In genomic region chr20:53749499-53749898, GRCh38 we compare ENCODE assay signal across 13 cellular contexts.
A peak's percentile ranks its signal among the peaks of the same experiment; 100 is the strongest.
DNase-seq lines count a peak whose midpoint lies in the region; ATAC-seq, FAIRE-seq and TF ChIP-seq lines count a peak whose summit lies in the region.
"Had no signal": no experiment of that assay in that cellular context is flagged by ENCODE, and none has a peak within 500 bp of the region (broad histone marks: within the 10 kb centered on the region; RNA-seq: fewer than 3 reads in every experiment).

No MANE protein-coding gene starts in this region.

- H2BK5ac ChIP-seq in H1 (ENCODE audit: low read depth, low read length): no peak overlapping the region

- H3K56ac ChIP-seq in H1 (replicated peaks; ENCODE audit: insufficient read length, low read depth, low read length): no peak overlapping the region

- in situ Hi-C loops in GM13976 (cut with MboI; ENCODE audit: low sequenced_read_pairs, unreplicated experiment): loop anchor here (10.0 kb wide), 1 partner anchor 165 kb away; no protein-coding TSS in a partner anchor

- CTCF ChIA-PET in activated naive CD4-positive, alpha-beta T cell treated with anti-CD3 and anti-CD28 coated beads for 36 hours (lab: Charles Lee): no interaction called here
- CTCF ChIA-PET in H1 (lab: Charles Lee; ENCODE audit: partially characterized antibody): interaction anchor here (0.6 to 2.0 kb wide), 14 partner anchors 8 to 236 kb away, joined by 3 to 10 read pairs (median 4); no protein-coding TSS in a partner anchor

- H3K4me3 ChIP-seq in RWPE2 (ENCODE audit: severe bottlenecking) (no peak overlapping the region), H1 (ENCODE audit: extremely low read depth in 1 of 4, insufficient read depth in 2 of 4, low read depth in 3 of 4, low read length in 4 of 4) (no peak overlapping the region)
- H3K4me3 ChIP-seq: upper lobe of right lung had no signal

- no peaks in the 10 kb centered on the region for H3K9me3 Mint-ChIP-seq in activated naive CD4-positive, alpha-beta T cell treated with anti-CD3 and anti-CD28 coated beads for 36 hours
- no peaks in the 10 kb centered on the region for H3K9me3 Mint-ChIP-seq in stimulated activated memory B cell treated with anti-CD40 and anti-IgM and Interleukin-4, amounts not matched to agents 10 μg/mL and 1 μg/mL and 100 μg/mL, for 72 hours

- H3K27me3 ChIP-seq in RWPE2 (ENCODE audit: insufficient read depth, poor library complexity, severe bottlenecking) (no peaks in the 10 kb centered on the region), H1 (replicated peaks in 1 of 4; ENCODE audit: control insufficient read depth in 3 of 4, extremely low read depth in 1 of 4, insufficient read depth in 3 of 4, low read length in 3 of 4) (no peaks in the 10 kb centered on the region)
- H3K27me3 ChIP-seq: upper lobe of right lung had no signal

- H2BK12ac ChIP-seq in H1 (ENCODE audit: low read depth, low read length): no peak overlapping the region

- DNase-seq in activated naive CD4-positive, alpha-beta T cell treated with anti-CD3 and anti-CD28 coated beads for 36 hours: no peak
- no peak for DNase-seq in activated naive CD4-positive, alpha-beta T cell (lab: John Stamatoyannopoulos, UW)
- DNase-seq in RWPE2 (ENCODE audit: low spot score): no peak
- DNase-seq in H1 (ENCODE audit: low read depth in 1 of 2, low spot score in 2 of 2): no peak
- DNase-seq in NCI-H187 treated with DMSO at 0.1 percent for 48 hours (lab: John Stamatoyannopoulos, UW): no peak
- DNase-seq in GM13976 (ENCODE audit: low spot score): no peak
- DNase-seq: NCI-H2081 treated with DMSO at 0.1 percent for 48 hours, upper lobe of right lung had no signal

- POLR2A ChIA-PET in H1 (lab: Charles Lee; ENCODE audit: partially characterized antibody): interaction anchor here (1.6 to 1.9 kb wide), 2 partner anchors 11 to 14 kb away, joined by 4 to 6 read pairs; no protein-coding TSS in a partner anchor

- 0 out of 4 replicates have a peak, but pooled peaks of 1 of the 2 experiments have one; percentile 2 for TF ChIP-seq RAD21 in H1 (IDR thresholded peaks at IDR 0.05 in 1 of 2, conservative IDR thresholded peaks at IDR 0.05 in 1 of 2; ENCODE audit: low read depth in 2 of 2, low read length in 2 of 2)

- TF ChIP-seq CTCF in RWPE2 (IDR thresholded peaks at IDR 0.05; ENCODE audit: poor library complexity, severe bottlenecking): peak; percentile 13
- TF ChIP-seq CTCF in H1 (IDR thresholded peaks at IDR 0.05; ENCODE audit: control extremely low read depth in 1 of 3, insufficient read depth in 1 of 3, low read depth in 1 of 3, low read length in 3 of 3): no peak
- TF ChIP-seq CTCF in GM13976 (IDR thresholded peaks at IDR 0.05; ENCODE audit: borderline replicate concordance, control extremely low read depth, extremely low read depth, insufficient read depth, missing control alignments): no peak

- no peak overlapping the region for H4K8ac ChIP-seq in H1 (ENCODE audit: extremely low read depth, insufficient read depth, low read length)

- H3K9ac ChIP-seq in H1 (replicated peaks in 1 of 4; ENCODE audit: extremely low read depth in 1 of 4, low read depth in 3 of 4, low read length in 3 of 4): no peak overlapping the region
- H3K9ac ChIP-seq: parathyroid adenoma had no signal

- H3K4me1 ChIP-seq in RWPE2 (ENCODE audit: insufficient read depth, poor library complexity, severe bottlenecking) (peaks cover 49% of the 10 kb centered on the region), H1 (replicated peaks in 1 of 4; ENCODE audit: control insufficient read depth in 3 of 4, insufficient read depth in 4 of 4, low read length in 3 of 4) (peaks cover 5 to 25% (median 21%) of the 10 kb centered on the region in 4 experiments; a peak in 6 of 7 replicates)

- no peak overlapping the region for H3K4ac ChIP-seq in H1 (replicated peaks; ENCODE audit: insufficient read length, low read depth, low read length)

- no peak overlapping the region for H2AK5ac ChIP-seq in H1 (ENCODE audit: low read depth, low read length)

- FAIRE-seq in H1 (lab: Jason Lieb, UNC): no peak
- FAIRE-seq: colon, H54 had no signal

- H3K36me3 ChIP-seq in RWPE2 (ENCODE audit: low read depth) (no peaks in the 10 kb centered on the region), H1 (ENCODE audit: control insufficient read depth in 2 of 4, insufficient read depth in 4 of 4, low read length in 3 of 4) (no peaks in the 10 kb centered on the region)
- H3K36me3 ChIP-seq: upper lobe of right lung had no signal

- H3K4me2 ChIP-seq in H1 (ENCODE audit: insufficient read depth in 1 of 2, low read depth in 2 of 2, low read length in 2 of 2): no peak overlapping the region

- no peak for ATAC-seq in RWPE2 (ENCODE audit: low read depth)
- ATAC-seq in stimulated activated memory B cell treated with anti-CD40 and anti-IgM and Interleukin-4, amounts not matched to agents 10 μg/mL and 1 μg/mL and 100 μg/mL, for 72 hours: no peak
- ATAC-seq in GM19452 (IDR thresholded peaks at IDR 0.05; ENCODE audit: unreplicated experiment): no peak
- ATAC-seq: upper lobe of right lung had no signal

- no peaks in the 10 kb centered on the region for H3K27me3 Mint-ChIP-seq in activated naive CD4-positive, alpha-beta T cell treated with anti-CD3 and anti-CD28 coated beads for 36 hours (ENCODE audit: low read depth)
- H3K27me3 Mint-ChIP-seq in stimulated activated memory B cell treated with anti-CD40 and anti-IgM and Interleukin-4, amounts not matched to agents 10 μg/mL and 1 μg/mL and 100 μg/mL, for 72 hours: no peaks in the 10 kb centered on the region

- H3K27ac ChIP-seq in RWPE2 (ENCODE audit: poor library complexity, severe bottlenecking): peak overlapping the region; percentile 40
- no peak overlapping the region for H3K27ac ChIP-seq in H1 (ENCODE audit: low read depth, low read length)
- H3K27ac ChIP-seq: parathyroid adenoma, upper lobe of right lung had no signal

- peaks cover 2% of the 10 kb centered on the region; the same call in 1 of the 2 replicates for H3K23me2 ChIP-seq in H1 (ENCODE audit: low read depth, low read length)

- H4K5ac ChIP-seq in H1 (ENCODE audit: insufficient read length, low read depth, low read length): no peak overlapping the region

- intact Hi-C loops in activated naive CD4-positive, alpha-beta T cell treated with anti-CD3 and anti-CD28 coated beads for 36 hours (cut with micrococcal nuclease): no loop called here

- H3K4me3 Mint-ChIP-seq in activated naive CD4-positive, alpha-beta T cell treated with anti-CD3 and anti-CD28 coated beads for 36 hours: no peak overlapping the region
- no peak overlapping the region for H3K4me3 Mint-ChIP-seq in stimulated activated memory B cell treated with anti-CD40 and anti-IgM and Interleukin-4, amounts not matched to agents 10 μg/mL and 1 μg/mL and 100 μg/mL, for 72 hours

- WGBS in H1 (ENCODE audit: extremely low coverage in 1 of 2, insufficient coverage in 1 of 2, insufficient read length in 1 of 2, insufficient replicate concordance in 2 of 2, low coverage in 1 of 2, low lambda C conversion rate in 2 of 2, missing lambda C conversion rate in 1 of 2), 2 experiments: 63% methylated on average over 1 of the region's 1 CpG; no CpG with 5 or more reads in 1 of the 2 experiments

- no peaks in the 10 kb centered on the region for H3K79me1 ChIP-seq in H1 (ENCODE audit: low read depth, low read length)

- 0 out of 2 replicates have a peak overlapping the region, but pooled peaks have one; percentile 26 for H2BK20ac ChIP-seq in H1 (ENCODE audit: low read length)

- H3K36me3 Mint-ChIP-seq in activated naive CD4-positive, alpha-beta T cell treated with anti-CD3 and anti-CD28 coated beads for 36 hours (ENCODE audit: low read depth): no peaks in the 10 kb centered on the region
- H3K36me3 Mint-ChIP-seq in stimulated activated memory B cell treated with anti-CD40 and anti-IgM and Interleukin-4, amounts not matched to agents 10 μg/mL and 1 μg/mL and 100 μg/mL, for 72 hours: no peaks in the 10 kb centered on the region

- no peaks in the 10 kb centered on the region for H3K79me2 ChIP-seq in H1 (ENCODE audit: control insufficient read depth in 1 of 2, insufficient read depth in 2 of 2, low read length in 2 of 2)
- H3K79me2 ChIP-seq: parathyroid adenoma had no signal

- no peak for TF ChIP-seq POLR2A in H1 (IDR thresholded peaks at IDR 0.05; ENCODE audit: control extremely low read depth in 1 of 2, low read depth in 2 of 2, low read length in 2 of 2)

- no peak overlapping the region for H2BK120ac ChIP-seq in H1 (replicated peaks; ENCODE audit: low read depth, low read length)

- no peak overlapping the region for H2BK15ac ChIP-seq in H1 (ENCODE audit: low read length)

- no peak for TF ChIP-seq EP300 in H1 (IDR thresholded peaks at IDR 0.05; ENCODE audit: borderline replicate concordance in 1 of 2, low read depth in 2 of 2, low read length in 2 of 2)

- H4K91ac ChIP-seq in H1 (replicated peaks; ENCODE audit: insufficient read length, low read length): no peak overlapping the region

- H3K18ac ChIP-seq in H1 (ENCODE audit: extremely low read depth, low read length): no peak overlapping the region; the same call in 1 of the 2 replicates

- no peak overlapping the region for H3K23ac ChIP-seq in H1 (ENCODE audit: insufficient read length)

- H3K4me1 Mint-ChIP-seq in activated naive CD4-positive, alpha-beta T cell treated with anti-CD3 and anti-CD28 coated beads for 36 hours (ENCODE audit: low read depth): peaks cover 60% of the 10 kb centered on the region
- peaks cover 48% of the 10 kb centered on the region for H3K4me1 Mint-ChIP-seq in stimulated activated memory B cell treated with anti-CD40 and anti-IgM and Interleukin-4, amounts not matched to agents 10 μg/mL and 1 μg/mL and 100 μg/mL, for 72 hours

- no peak overlapping the region for H2AFZ ChIP-seq in H1 (ENCODE audit: low read length)
- H2AFZ ChIP-seq: parathyroid adenoma had no signal

- H3K9me3 ChIP-seq in RWPE2 (ENCODE audit: severe bottlenecking): no peaks in the 10 kb centered on the region
- no peaks in the 10 kb centered on the region for H3K9me3 ChIP-seq in H1 (ENCODE audit: insufficient read depth in 2 of 2, low read depth in 1 of 2, low read length in 1 of 2)
- H3K9me3 ChIP-seq: upper lobe of right lung had no signal

- no peak overlapping the region for H3K14ac ChIP-seq in H1 (ENCODE audit: insufficient read length)

- peak overlapping the region; percentile 37 for H3K27ac Mint-ChIP-seq in activated naive CD4-positive, alpha-beta T cell treated with anti-CD3 and anti-CD28 coated beads for 36 hours
- H3K27ac Mint-ChIP-seq in stimulated activated memory B cell treated with anti-CD40 and anti-IgM and Interleukin-4, amounts not matched to agents 10 μg/mL and 1 μg/mL and 100 μg/mL, for 72 hours: peak overlapping the region; percentile 91

- H4K20me1 ChIP-seq in H1 (replicated peaks in 1 of 2; ENCODE audit: control insufficient read depth in 1 of 2, insufficient read depth in 2 of 2, low read length in 2 of 2): no peaks in the 10 kb centered on the region

TF ChIP-seq in H1, 55 proteins besides CTCF, POLR2A, EP300 and RAD21 (continues in another document):
- TF ChIP-seq SIRT6 (IDR thresholded peaks at IDR 0.05; ENCODE audit: low read length): no peak
- no peak for TF ChIP-seq RNF2 (IDR thresholded peaks at IDR 0.05; ENCODE audit: borderline replicate concordance, low read depth, low read length, missing control alignments, poor library complexity, severe bottlenecking)
- TF ChIP-seq SIN3A (conservative IDR thresholded peaks at IDR 0.05 in 1 of 2, IDR thresholded peaks at IDR 0.05 in 1 of 2; ENCODE audit: low read depth in 1 of 2, low read length in 2 of 2): no peak
- no peak for TF ChIP-seq RXRA (IDR thresholded peaks at IDR 0.05; ENCODE audit: insufficient read depth, low read depth, low read length)
- TF ChIP-seq SP2 (IDR thresholded peaks at IDR 0.05; ENCODE audit: low read length): no peak
